ENCODE assay signal across 9 cellular contexts in genomic region chr15:51077565-51078153, GRCh38. TPM values are rescaled to one million over a fixed set of nuclear protein-coding genes. Genes with fewer than 3 reads are reported as not detected.
DNase-seq lines count a peak whose midpoint lies in the region; ATAC-seq lines count a peak whose summit lies in the region.
"Had no signal": no experiment of that assay in that cellular context is flagged by ENCODE, and none has a peak within 500 bp of the region (broad histone marks: within the 10 kb centered on the region; RNA-seq: fewer than 3 reads in every experiment).

No MANE protein-coding gene starts in this region.

- ATAC-seq in GM18502 (IDR thresholded peaks at IDR 0.05; ENCODE audit: poor library complexity, unreplicated experiment) (peak; percentile 70), Right ventricle myocardium superior (ENCODE audit: poor library complexity) (peak; percentile 53)

- H3K4me1 ChIP-seq in HUES6 (ENCODE audit: control insufficient read depth, insufficient read depth, low read length) = peaks cover 17% of the 10 kb centered on the region

- H3K9me3 ChIP-seq in HUES6 (ENCODE audit: control insufficient read depth, insufficient read depth, low read depth, low read length) = no peaks in the 10 kb centered on the region

- intact Hi-C loops in Right ventricle myocardium superior (cut with DNase I) = no loop called here

- H3K9ac ChIP-seq in HUES6 (ENCODE audit: low read length) = peak overlapping the region; percentile 56

- H3K4me3 ChIP-seq in HUES6 (ENCODE audit: low read depth, low read length) (peak overlapping the region; percentile 52), skeletal muscle cell (ENCODE audit: low read depth, low read length) (peak overlapping the region; percentile 14)
- H3K4me3 ChIP-seq: PC-9 had no signal

- H3K36me3 ChIP-seq in HUES6 (ENCODE audit: control insufficient read depth, insufficient read depth, low read length) = no peaks in the 10 kb centered on the region

- H3K27ac ChIP-seq in HUES6 (ENCODE audit: low read depth, low read length) = 0 out of 2 replicates have a peak overlapping the region, but pooled peaks have one; percentile 12
- H3K27ac ChIP-seq: PC-9 had no signal

- no peaks in the 10 kb centered on the region; the same call in 1 of the 2 replicates for H3K27me3 ChIP-seq in HUES6 (ENCODE audit: control insufficient read depth, insufficient read depth, low read length)

- DNase-seq in activated T-cell treated with anti-CD3 and anti-CD28 coated beads for 4 hours (peak; percentile 42), Right ventricle myocardium superior (peak; percentile 85), skeletal muscle cell (ENCODE audit: low read depth) (no peak), NCI-H524 treated with DMSO at 0.1 percent for 48 hours (lab: John Stamatoyannopoulos, UW) (no peak), D341Med (ENCODE audit: low spot score) (no peak), cerebellar nuclear complex (lab: John Stamatoyannopoulos, UW) (no peak)

RNA-seq across cellular contexts. Expression of gene TNFAIP8L3, which starts 17.0 kb away (rescaled TPM):
- 6.5 TPM for total RNA-seq in Right ventricle myocardium superior

Comparison
In these comparisons a context has a peak if more than half of its experiments do, and no peak if none do; other contexts are left out.
1. DNase-seq: peak in activated T-cell treated with anti-CD3 and anti-CD28 coated beads for 4 hours (single experiment) and Right ventricle myocardium superior (single experiment); none in skeletal muscle cell (single experiment), NCI-H524 treated with DMSO at 0.1 percent for 48 hours (single experiment), D341Med (single experiment) and cerebellar nuclear complex (0 of 2).